ENCODE assay signal across 15 cellular contexts in the genomic region with DNA sequence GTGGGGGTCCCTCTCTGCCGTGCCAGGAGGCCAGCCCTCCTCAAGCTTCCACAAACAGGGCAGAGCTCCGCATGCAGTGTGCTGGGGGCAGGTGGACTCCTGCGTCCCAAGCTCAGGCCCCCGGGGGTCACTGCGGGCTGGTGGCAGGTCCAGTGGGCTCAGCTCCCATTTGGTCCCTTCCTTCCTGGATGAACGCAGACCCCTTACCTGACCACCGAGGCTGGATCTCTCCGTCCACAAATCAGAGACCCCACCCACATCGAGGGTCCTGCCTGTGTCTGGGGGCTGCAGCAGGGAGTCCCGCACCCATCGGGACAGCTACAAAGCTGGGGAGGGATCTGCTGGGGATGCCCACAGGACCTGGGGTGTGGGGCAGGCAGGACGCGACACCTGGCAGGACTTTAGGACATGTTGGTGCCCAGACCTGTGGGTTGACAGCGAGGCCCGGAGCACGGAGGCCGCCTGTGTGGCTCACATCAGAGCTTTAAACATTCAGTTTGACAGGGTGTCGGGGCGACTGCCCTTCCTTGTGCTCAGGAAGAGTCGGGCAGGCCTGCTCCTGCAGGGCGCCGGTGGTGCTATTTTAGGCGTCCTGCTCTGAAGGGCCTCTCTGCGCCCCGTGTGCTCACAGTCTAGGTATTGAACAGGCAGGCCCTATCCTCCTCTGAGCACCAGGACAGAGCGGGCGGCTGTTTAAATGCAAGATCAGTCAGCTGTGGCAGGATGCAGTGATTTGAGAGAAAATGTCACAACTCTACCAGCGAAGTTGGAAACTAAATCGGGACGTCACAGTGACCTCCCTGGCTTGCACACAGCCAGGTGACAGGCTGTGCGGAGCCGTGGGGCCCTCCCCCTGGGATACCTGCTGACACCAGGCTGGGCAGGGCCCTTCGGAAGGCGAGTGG. TPM values are rescaled to one million over a fixed set of nuclear protein-coding genes. Genes with fewer than 3 reads are reported as not detected.
"Had no signal": no experiment of that assay in that cellular context is flagged by ENCODE, and none has a peak within 500 bp of the region (broad histone marks: within the 10 kb centered on the region; RNA-seq: fewer than 3 reads in every experiment).

No MANE protein-coding gene starts in this region.

- DNase-seq: activated CD4-positive, alpha-beta T cell treated with anti-CD3 and anti-CD28 coated beads for 1 hour; activated CD4-positive, alpha-beta T cell treated with anti-CD3 and anti-CD28 coated beads, Interleukin-2, amount 50 U/mL, for 48 hours; activated naive CD4-positive, alpha-beta T cell treated with anti-CD3 and anti-CD28 coated beads for 36 hours; central memory CD4-positive, alpha-beta T cell; effector CD8-positive, alpha-beta T cell; mucosa of descending colon had no signal

- H3K27me3 ChIP-seq: vagina had no signal

- H3K36me3 ChIP-seq: gastroesophageal sphincter, stomach, vagina had no signal

- H3K27ac Mint-ChIP-seq: activated naive CD4-positive, alpha-beta T cell treated with anti-CD3 and anti-CD28 coated beads for 36 hours; activated T-helper 1 cell treated with anti-CD3 and anti-CD28 coated beads, Interleukin-12 subunit alpha, Interleukin-12 subunit beta, Interleukin-2, Interleukin-4 antibody, amounts not matched to agents 30 ng/mL and 10 ng/mL and 1 ng/mL, durations not matched to agents 14 hours and 24 hours and 36 hours; T-helper 2 cell treated with Interferon-gamma antibody and Interleukin-4, amounts not matched to agents 5 μg/mL and 100 μg/mL, for 36 hours had no signal

- H3K27ac ChIP-seq: coronary artery, epithelial cell of prostate, gastroesophageal sphincter, skin epidermis, stomach, vagina had no signal

- H3K9me3 Mint-ChIP-seq: activated naive CD4-positive, alpha-beta T cell treated with anti-CD3 and anti-CD28 coated beads for 36 hours; activated T-helper 1 cell treated with anti-CD3 and anti-CD28 coated beads, Interleukin-12 subunit alpha, Interleukin-12 subunit beta, Interleukin-2, Interleukin-4 antibody, amounts not matched to agents 30 ng/mL and 10 ng/mL and 1 ng/mL, durations not matched to agents 14 hours and 24 hours and 36 hours; naive thymus-derived CD8-positive, alpha-beta T cell; T-helper 2 cell treated with Interferon-gamma antibody and Interleukin-4, amounts not matched to agents 5 μg/mL and 100 μg/mL, for 36 hours had no signal

- H3K9me3 ChIP-seq: gastroesophageal sphincter, mucosa of descending colon, stomach, vagina had no signal

- H3K4me3 Mint-ChIP-seq: activated naive CD4-positive, alpha-beta T cell treated with anti-CD3 and anti-CD28 coated beads for 36 hours; activated T-helper 1 cell treated with anti-CD3 and anti-CD28 coated beads, Interleukin-12 subunit alpha, Interleukin-12 subunit beta, Interleukin-2, Interleukin-4 antibody, amounts not matched to agents 30 ng/mL and 10 ng/mL and 1 ng/mL, durations not matched to agents 14 hours and 24 hours and 36 hours; naive thymus-derived CD8-positive, alpha-beta T cell; T-helper 2 cell treated with Interferon-gamma antibody and Interleukin-4, amounts not matched to agents 5 μg/mL and 100 μg/mL, for 36 hours had no signal

- H3K36me3 Mint-ChIP-seq: naive thymus-derived CD8-positive, alpha-beta T cell had no signal

- ATAC-seq: gastroesophageal sphincter; mucosa of descending colon; naive thymus-derived CD8-positive, alpha-beta T cell had no signal

- H3K4me3 ChIP-seq: coronary artery, gastroesophageal sphincter, mucosa of descending colon, skin epidermis, stomach, vagina had no signal

RNA-seq across cellular contexts. Expression of a gene that starts 15.9 kb away (rescaled TPM):
- total RNA-seq: activated naive CD4-positive, alpha-beta T cell treated with anti-CD3 and anti-CD28 coated beads for 36 hours; activated T-helper 1 cell treated with anti-CD3 and anti-CD28 coated beads, Interleukin-12 subunit alpha, Interleukin-12 subunit beta, Interleukin-2, Interleukin-4 antibody, amounts not matched to agents 30 ng/mL and 10 ng/mL and 1 ng/mL, durations not matched to agents 14 hours and 24 hours and 36 hours; naive thymus-derived CD8-positive, alpha-beta T cell; vagina had no signal
- polyA plus RNA-seq: naive thymus-derived CD8-positive, alpha-beta T cell had no signal
